ENCODE assay signal across 1 cellular context in the genomic region with DNA sequence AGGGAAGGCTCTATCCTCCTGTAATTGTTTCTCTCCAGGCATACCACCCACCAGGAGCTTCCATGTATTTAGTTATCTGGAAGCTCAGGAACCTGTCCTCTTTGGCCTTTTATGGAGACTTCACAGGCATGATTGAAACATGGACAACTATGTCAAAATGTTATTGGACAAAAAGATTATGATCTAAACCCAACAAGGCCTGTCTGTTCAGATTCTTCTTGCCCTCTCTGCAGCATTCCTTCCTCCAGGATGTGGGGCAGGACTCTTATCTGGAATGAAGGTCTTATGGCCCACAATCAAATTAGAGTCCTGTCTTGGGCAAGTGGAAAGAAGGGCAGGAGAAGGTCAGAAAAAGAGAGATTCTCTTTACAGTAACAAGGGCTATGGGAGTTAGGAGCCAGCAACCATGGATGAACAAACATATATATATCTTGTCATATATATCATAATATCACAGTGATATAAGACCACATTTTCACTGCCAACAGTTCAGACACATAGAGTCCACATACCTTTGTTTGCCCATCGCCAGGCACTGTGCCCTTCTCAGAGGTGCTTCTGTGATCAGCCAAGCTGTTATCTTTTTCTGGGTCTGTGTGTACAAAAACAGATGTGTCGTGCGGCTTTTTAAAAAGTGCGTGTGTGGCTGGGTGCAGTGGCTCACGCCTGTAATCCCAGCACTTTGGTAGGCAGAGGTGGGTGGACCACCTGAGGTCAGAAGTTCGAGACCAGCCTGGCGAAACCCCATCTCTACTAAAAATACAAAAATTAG.
TF ChIP-seq lines count a peak whose summit lies in the region.

No MANE protein-coding gene starts in this region.

TF ChIP-seq in IMR-90, 13 proteins besides CTCF, POLR2A, EP300 and RAD21:
- no peak for TF ChIP-seq MAZ (IDR thresholded peaks at IDR 0.05; ENCODE audit: borderline replicate concordance, low read depth, low read length)
- TF ChIP-seq FOS (IDR thresholded peaks at IDR 0.05; ENCODE audit: low read depth, low read length) = no peak
- no peak for TF ChIP-seq BHLHE40 (IDR thresholded peaks at IDR 0.05; ENCODE audit: low read depth, low read length)
- TF ChIP-seq MAFK (IDR thresholded peaks at IDR 0.05; ENCODE audit: low read depth, low read length) = no peak
- TF ChIP-seq, protein P1, sequence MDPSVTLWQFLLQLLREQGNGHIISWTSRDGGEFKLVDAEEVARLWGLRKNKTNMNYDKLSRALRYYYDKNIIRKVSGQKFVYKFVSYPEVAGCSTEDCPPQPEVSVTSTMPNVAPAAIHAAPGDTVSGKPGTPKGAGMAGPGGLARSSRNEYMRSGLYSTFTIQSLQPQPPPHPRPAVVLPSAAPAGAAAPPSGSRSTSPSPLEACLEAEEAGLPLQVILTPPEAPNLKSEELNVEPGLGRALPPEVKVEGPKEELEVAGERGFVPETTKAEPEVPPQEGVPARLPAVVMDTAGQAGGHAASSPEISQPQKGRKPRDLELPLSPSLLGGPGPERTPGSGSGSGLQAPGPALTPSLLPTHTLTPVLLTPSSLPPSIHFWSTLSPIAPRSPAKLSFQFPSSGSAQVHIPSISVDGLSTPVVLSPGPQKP (IDR thresholded peaks at IDR 0.05; ENCODE audit: borderline replicate concordance, low read depth, low read length) = no peak
- TF ChIP-seq SMC3 (IDR thresholded peaks at IDR 0.05; ENCODE audit: low read depth, low read length) = no peak
- no peak for TF ChIP-seq CEBPB (IDR thresholded peaks at IDR 0.05; ENCODE audit: low read depth, low read length)
- no peak for TF ChIP-seq RCOR1 (IDR thresholded peaks at IDR 0.05; ENCODE audit: insufficient replicate concordance, low read length)
- TF ChIP-seq RFX5 (IDR thresholded peaks at IDR 0.05; ENCODE audit: low read depth, low read length) = no peak
- no peak for TF ChIP-seq CHD1 (IDR thresholded peaks at IDR 0.05; ENCODE audit: low read depth, low read length)
- no peak for TF ChIP-seq MXI1 (IDR thresholded peaks at IDR 0.05; ENCODE audit: borderline replicate concordance, low read depth, low read length)
- no peak for TF ChIP-seq NFE2L2 (IDR thresholded peaks at IDR 0.05; ENCODE audit: low read depth, low read length)
- TF ChIP-seq, protein P2, sequence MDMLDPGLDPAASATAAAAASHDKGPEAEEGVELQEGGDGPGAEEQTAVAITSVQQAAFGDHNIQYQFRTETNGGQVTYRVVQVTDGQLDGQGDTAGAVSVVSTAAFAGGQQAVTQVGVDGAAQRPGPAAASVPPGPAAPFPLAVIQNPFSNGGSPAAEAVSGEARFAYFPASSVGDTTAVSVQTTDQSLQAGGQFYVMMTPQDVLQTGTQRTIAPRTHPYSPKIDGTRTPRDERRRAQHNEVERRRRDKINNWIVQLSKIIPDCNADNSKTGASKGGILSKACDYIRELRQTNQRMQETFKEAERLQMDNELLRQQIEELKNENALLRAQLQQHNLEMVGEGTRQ (IDR thresholded peaks at IDR 0.05; ENCODE audit: low read depth, low read length) = no peak
